In the genomic region with DNA sequence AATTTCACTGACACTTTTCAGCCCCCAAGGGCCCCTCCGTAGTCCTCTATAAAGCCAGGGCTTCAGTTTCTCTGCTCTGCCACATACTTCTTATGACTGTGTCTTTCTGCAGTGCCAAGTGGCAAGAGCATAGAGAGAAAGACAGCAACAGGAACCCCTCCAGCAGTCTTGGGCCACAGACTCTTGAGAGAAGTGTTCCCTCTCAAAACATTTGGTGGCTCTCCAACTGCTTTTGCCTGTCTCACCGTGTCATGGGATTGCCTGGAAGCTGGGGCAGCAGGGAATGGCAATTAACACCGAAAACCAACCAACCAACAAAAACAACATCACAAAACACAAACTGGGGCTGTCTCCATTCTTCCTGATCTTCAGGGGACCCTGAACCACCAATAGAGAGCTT, we compare ENCODE assay signal across 24 cellular contexts.
A peak's percentile ranks its signal among the peaks of the same experiment; 100 is the strongest.
DNase-seq lines count a peak whose midpoint lies in the region; ATAC-seq and TF ChIP-seq lines count a peak whose summit lies in the region.
"Had no signal": no experiment of that assay in that cellular context is flagged by ENCODE, and none has a peak within 500 bp of the region (broad histone marks: within the 10 kb centered on the region; RNA-seq: fewer than 3 reads in every experiment).

No MANE protein-coding gene starts in this region.

- H3K27me3 ChIP-seq in AG04450 (ENCODE audit: control insufficient read depth, insufficient read depth, low read length): peaks cover 8% of the 10 kb centered on the region
- H3K27me3 ChIP-seq: BE2C; BLaER1 treated with 17β-estradiol and CSF1 and Interleukin-3, amounts not matched to agents 10 nM and 100 nM had no signal

- H3K36me3 Mint-ChIP-seq in natural killer cell treated with Interleukin-12 subunit alpha and Interleukin-12 subunit beta and Interleukin-15 and Interleukin-18, amount 100 ng/mL, for 72 hours: peaks cover 4% of the 10 kb centered on the region
- H3K36me3 Mint-ChIP-seq: CD14-positive monocyte; CD8-positive, alpha-beta memory T cell had no signal

- no peak overlapping the region for H3K27ac Mint-ChIP-seq in natural killer cell treated with Interleukin-12 subunit alpha and Interleukin-12 subunit beta and Interleukin-15 and Interleukin-18, amount 100 ng/mL, for 72 hours
- H3K27ac Mint-ChIP-seq: CD14-positive monocyte; CD4-positive, alpha-beta T cell; CD8-positive, alpha-beta memory T cell; GM23338; H9 had no signal

- ATAC-seq in natural killer cell treated with Interleukin-12 subunit alpha and Interleukin-12 subunit beta and Interleukin-15 and Interleukin-18, amount 100 ng/mL, for 72 hours: no peak
- no peak for ATAC-seq in HG02840 (IDR thresholded peaks at IDR 0.05; ENCODE audit: low FRiP score, unreplicated experiment)
- ATAC-seq: A549, GM12878, GM23338, HCT116 had no signal

- no peaks in the 10 kb centered on the region for H3K4me1 Mint-ChIP-seq in natural killer cell treated with Interleukin-12 subunit alpha and Interleukin-12 subunit beta and Interleukin-15 and Interleukin-18, amount 100 ng/mL, for 72 hours (ENCODE audit: low read depth in 2 of 2)
- H3K4me1 Mint-ChIP-seq: CD8-positive, alpha-beta memory T cell; GM23338; H9 had no signal

- no peak for TF ChIP-seq CTCF in AG04450 (IDR thresholded peaks at IDR 0.05; ENCODE audit: low read depth, low read length)

- H3K27me3 Mint-ChIP-seq in natural killer cell treated with Interleukin-12 subunit alpha and Interleukin-12 subunit beta and Interleukin-15 and Interleukin-18, amount 100 ng/mL, for 72 hours: peaks cover 12 to 29% of the 10 kb centered on the region in 2 donors

- no peak overlapping the region for H3K4me3 Mint-ChIP-seq in natural killer cell treated with Interleukin-12 subunit alpha and Interleukin-12 subunit beta and Interleukin-15 and Interleukin-18, amount 100 ng/mL, for 72 hours
- H3K4me3 Mint-ChIP-seq: CD14-positive monocyte; CD4-positive, alpha-beta T cell; CD8-positive, alpha-beta memory T cell; GM23338; H9 had no signal

- H3K9me3 Mint-ChIP-seq in natural killer cell treated with Interleukin-12 subunit alpha and Interleukin-12 subunit beta and Interleukin-15 and Interleukin-18, amount 100 ng/mL, for 72 hours: peaks cover 2% of the 10 kb centered on the region
- H3K9me3 Mint-ChIP-seq: CD4-positive, alpha-beta T cell; GM23338; H9 had no signal

- POLR2A ChIA-PET in AG04450 (lab: Yijun Ruan, JAX): no interaction called here

- no peak overlapping the region for H3K4me3 ChIP-seq in AG04450 (ENCODE audit: low read depth, low read length)
- H3K4me3 ChIP-seq: A549; BLaER1 treated with 17β-estradiol and CSF1 and Interleukin-3, amounts not matched to agents 10 nM and 100 nM; GM12878; GM23338 had no signal

- DNase-seq in AG04450 (ENCODE audit: low read depth, low spot score) (no peak), globus pallidus (ENCODE audit: low spot score) (peak; percentile 47), midbrain (lab: John Stamatoyannopoulos, UW) (peak; percentile 56), pons (ENCODE audit: low spot score) (peak; percentile 25), HuH-7.5 (ENCODE audit: low spot score) (no peak), AG20443 (ENCODE audit: low spot score) (no peak)
- no peak for DNase-seq in natural killer cell treated with Interleukin-12 subunit alpha and Interleukin-12 subunit beta and Interleukin-15 and Interleukin-18, amount 100 ng/mL, for 72 hours (ENCODE audit: low spot score)
- DNase-seq: 8988T; ACHN; BE2C; CD4-positive, alpha-beta T cell; CD8-positive, alpha-beta memory T cell; DMS 273 treated with DMSO at 0.1 percent for 48 hours; DMS79; EL; GDM1; H9 had no signal

- peak overlapping the region; percentile 11 for H3K27ac ChIP-seq in AG04450 (ENCODE audit: low read depth, low read length)
- H3K27ac ChIP-seq: A549; BLaER1 treated with 17β-estradiol and CSF1 and Interleukin-3, amounts not matched to agents 10 nM and 100 nM had no signal

- CTCF ChIA-PET in AG04450 (lab: Charles Lee): no interaction called here

- no peaks in the 10 kb centered on the region for H3K9me3 ChIP-seq in AG04450 (ENCODE audit: control insufficient read depth, insufficient read depth, low read length)
- H3K9me3 ChIP-seq: BE2C had no signal

Comparison
In these comparisons a context has a peak if more than half of its experiments do, and no peak if none do; other contexts are left out.
1. DNase-seq: peak in globus pallidus (single experiment), midbrain (single experiment) and pons (single experiment); none in AG04450 (single experiment), natural killer cell treated with Interleukin-12 subunit alpha and Interleukin-12 subunit beta and Interleukin-15 and Interleukin-18, amount 100 ng/mL, for 72 hours (single experiment), HuH-7.5 (single experiment) and AG20443 (single experiment).